Comparison of ENCODE assay signal across 16 cellular contexts in genomic region chr15:94749848-94750617, GRCh38.
DNase-seq lines count a peak whose midpoint lies in the region; ATAC-seq and TF ChIP-seq lines count a peak whose summit lies in the region.
"Had no signal": no experiment of that assay in that cellular context is flagged by ENCODE, and none has a peak within 500 bp of the region (broad histone marks: within the 10 kb centered on the region; RNA-seq: fewer than 3 reads in every experiment).

No MANE protein-coding gene starts in this region.

- TF ChIP-seq CTCF in lung (IDR thresholded peaks at IDR 0.05; ENCODE audit: control extremely low read depth, extremely low read depth) = no peak

- TF ChIP-seq POLR2A in GM18505 (IDR thresholded peaks at IDR 0.05; ENCODE audit: borderline replicate concordance, extremely low read depth, insufficient read depth, insufficient read length) = no peak

- no peak overlapping the region for H3K4me3 ChIP-seq in NT2/D1 (ENCODE audit: insufficient read length, low read depth)
- no peak overlapping the region for H3K4me3 ChIP-seq in lung
- H3K4me3 ChIP-seq: coronary artery, GM23338, ovary had no signal

- H3K27me3 ChIP-seq in NT2/D1 (ENCODE audit: insufficient read depth, insufficient read length) = no peaks in the 10 kb centered on the region
- H3K27me3 ChIP-seq in lung (ENCODE audit: control insufficient read depth, insufficient read depth) = no peaks in the 10 kb centered on the region
- H3K27me3 ChIP-seq: ovary had no signal

- H3K9me3 ChIP-seq in NT2/D1 (ENCODE audit: insufficient read depth, low read length) (no peaks in the 10 kb centered on the region; the same call in 1 of the 2 replicates), lung (ENCODE audit: control insufficient read depth in 2 of 2, insufficient read depth in 1 of 2, low read length in 1 of 2) (no peaks in the 10 kb centered on the region)
- H3K9me3 ChIP-seq: ovary had no signal

- WGBS in lung, 2 donors = 81 to 88% methylated on average over 5 of the region's 5 CpGs

- H3K36me3 ChIP-seq in NT2/D1 (ENCODE audit: insufficient read depth, insufficient read length, low read length) (no peaks in the 10 kb centered on the region), lung (ENCODE audit: control insufficient read depth in 2 of 2, insufficient read depth in 2 of 2, low read length in 2 of 2) (no peaks in the 10 kb centered on the region)
- H3K36me3 ChIP-seq: ovary had no signal

- intact Hi-C loops in head of caudate nucleus (cut with DNase I) = no loop called here

- no peak overlapping the region for H3K9ac ChIP-seq in NT2/D1 (ENCODE audit: insufficient read length, low read depth)

- H3K27ac ChIP-seq in lung (ENCODE audit: low read depth in 1 of 2, low read length in 1 of 2) = peak overlapping the region in 1 of 2 donors; percentile 1
- H3K27ac ChIP-seq: coronary artery had no signal

- ATAC-seq in GM18505 (IDR thresholded peaks at IDR 0.05; ENCODE audit: unreplicated experiment) = peak; percentile 91
- ATAC-seq in GM21723 (IDR thresholded peaks at IDR 0.05; ENCODE audit: unreplicated experiment) = peak; percentile 84
- ATAC-seq in lung (ENCODE audit: insufficient read depth, low FRiP score) = peak; percentile 11
- ATAC-seq: activated naive CD4-positive, alpha-beta T cell treated with anti-CD3 and anti-CD28 coated beads, Interleukin-2, amount 50 U/mL, for 72 hours; GM23338; left lobe of liver had no signal

- DNase-seq in NT2/D1 (ENCODE audit: low read depth, low spot score) (peak; percentile 9), lung (ENCODE audit: low spot score) (no peak), ureter (ENCODE audit: low spot score) (no peak), NCI-H510A treated with DMSO at 0.1 percent for 48 hours (lab: John Stamatoyannopoulos, UW) (no peak), head of caudate nucleus (no peak), NCI-H1417 (lab: John Stamatoyannopoulos, UW) (no peak)
- DNase-seq: DND-41, foreskin melanocyte, SIG-M5 had no signal

- no peaks in the 10 kb centered on the region for H3K4me1 ChIP-seq in NT2/D1 (ENCODE audit: insufficient read depth, insufficient read length)
- H3K4me1 ChIP-seq in lung (ENCODE audit: control insufficient read depth in 2 of 2, insufficient read depth in 2 of 2, low read length in 2 of 2) = no peaks in the 10 kb centered on the region

Comparison
In these comparisons a context has a peak if more than half of its experiments do, and no peak if none do; other contexts are left out.
1. ATAC-seq: peak in every context shown above with its lines; median percentile 91 in GM18505; 84 in GM21723; 11 in lung.